In genomic region chr2:85561280-85562212, GRCh38 we compare ENCODE assay signal across 8 cellular contexts. TPM values are rescaled to one million over a fixed set of nuclear protein-coding genes. Genes with fewer than 3 reads are reported as not detected.
A peak's percentile ranks its signal among the peaks of the same experiment; 100 is the strongest.
DNase-seq lines count a peak whose midpoint lies in the region; ATAC-seq and TF ChIP-seq lines count a peak whose summit lies in the region.

Gene GGCX, minus strand, starts transcription at chr2:85561493. Its CDS starts 65 bp downstream, at chr2:85561428.

- H3K27ac ChIP-seq in OCI-LY1 (ENCODE audit: low read depth, low read length, poor library complexity, severe bottlenecking): peak within 1 kb of the TSS; percentile 68

- H3K27me3 ChIP-seq in OCI-LY1 (ENCODE audit: insufficient read depth, low read length): no peaks in the 10 kb centered on the region

- H3K4me3 Mint-ChIP-seq in Calu3 (ENCODE audit: low read depth, unreplicated experiment) (peak within 1 kb of the TSS; percentile 90), endothelial cell (ENCODE audit: unreplicated experiment) (peak within 1 kb of the TSS; percentile 98)

- TSS peak; percentile 94 for BruUV-seq in Calu3 (replicated peaks; lab: Mats Ljungman, UMichigan)

- peaks cover 25% of the 10 kb centered on the region for H3K4me1 ChIP-seq in OCI-LY1 (ENCODE audit: insufficient read depth, low read length, severe bottlenecking)

- H3K4me2 ChIP-seq in OCI-LY1 (ENCODE audit: low read length): peak within 1 kb of the TSS; percentile 79

- peaks cover 24% of the 10 kb centered on the region for H3K36me3 Mint-ChIP-seq in Calu3 (ENCODE audit: insufficient read depth, unreplicated experiment)
- H3K36me3 Mint-ChIP-seq in endothelial cell (ENCODE audit: low read depth, unreplicated experiment): peaks cover 9% of the 10 kb centered on the region

- H3K9me2 ChIP-seq in OCI-LY1 (ENCODE audit: low read depth, low read length): no peaks in the 10 kb centered on the region

- peaks cover 12% of the 10 kb centered on the region for H3K79me2 ChIP-seq in OCI-LY1 (ENCODE audit: insufficient read depth, low read length)

- no peak within 1 kb of the TSS for H2AFZ ChIP-seq in OCI-LY1 (ENCODE audit: low read length)

- CTCF ChIA-PET in Calu3 (lab: Charles Lee): interaction anchor here (0.7 to 1.6 kb wide), 6 partner anchors 9 to 152 kb away, joined by 3 to 5 read pairs (median 3); partner anchors contain the start of genes CAPG and SH2D6

- H4K20me1 ChIP-seq in OCI-LY1 (ENCODE audit: insufficient read depth, low read length): no peaks in the 10 kb centered on the region

- no peak for TF ChIP-seq CTCF in Calu3 (IDR thresholded peaks at IDR 0.05; ENCODE audit: unreplicated experiment)
- TF ChIP-seq CTCF in OCI-LY1 (IDR thresholded peaks at IDR 0.05; ENCODE audit: low read length): no peak
- no peak for TF ChIP-seq CTCF in endothelial cell (IDR thresholded peaks at IDR 0.05; ENCODE audit: unreplicated experiment)

- H3K4me3 ChIP-seq in OCI-LY1 (ENCODE audit: low read depth, low read length, poor library complexity, severe bottlenecking): peak within 1 kb of the TSS; percentile 71

- intact Hi-C loops in Calu3 (cut with micrococcal nuclease; ENCODE audit: unreplicated experiment): no loop called here

- H3K27ac Mint-ChIP-seq in Calu3 (ENCODE audit: unreplicated experiment): peak within 1 kb of the TSS; percentile 87
- peak within 1 kb of the TSS; percentile 95 for H3K27ac Mint-ChIP-seq in endothelial cell (ENCODE audit: unreplicated experiment)

- peak; percentile 89 for ATAC-seq in GM21447 (IDR thresholded peaks at IDR 0.05; ENCODE audit: unreplicated experiment)

- H3F3A ChIP-seq in OCI-LY1 (ENCODE audit: insufficient read depth, low read length): no peaks in the 10 kb centered on the region

- H3K9me3 Mint-ChIP-seq in Calu3 (ENCODE audit: low read depth, unreplicated experiment): no peaks in the 10 kb centered on the region
- no peaks in the 10 kb centered on the region for H3K9me3 Mint-ChIP-seq in endothelial cell (ENCODE audit: unreplicated experiment)

- H3K9ac ChIP-seq in OCI-LY1 (ENCODE audit: low read length): peak within 1 kb of the TSS; percentile 77

- H3K4me1 Mint-ChIP-seq in Calu3 (ENCODE audit: low read depth, unreplicated experiment) (peaks cover 19% of the 10 kb centered on the region), endothelial cell (ENCODE audit: unreplicated experiment) (peaks cover 29% of the 10 kb centered on the region)

- H3K27me3 Mint-ChIP-seq in Calu3 (ENCODE audit: unreplicated experiment) (no peaks in the 10 kb centered on the region), endothelial cell (ENCODE audit: unreplicated experiment) (peaks cover 7% of the 10 kb centered on the region)

- H3K9me3 ChIP-seq in OCI-LY1 (ENCODE audit: low read length): no peaks in the 10 kb centered on the region

- DNase-seq in Calu3: peak; percentile 92
- peak; percentile 85 for DNase-seq in HuH-7 (ENCODE audit: low spot score)
- DNase-seq in activated CD8-positive, alpha-beta memory T cell treated with anti-CD3 and anti-CD28 coated beads, Interleukin-2, amount 50 U/mL, for 24 hours (ENCODE audit: extremely low read depth): peak; percentile 88
- DNase-seq in endothelial cell (ENCODE audit: low spot score): peak; percentile 95
- peak; percentile 94 for DNase-seq in midbrain (lab: John Stamatoyannopoulos, UW)
- peak; percentile 92 to 94 for DNase-seq in stimulated activated CD8-positive, alpha-beta memory T cell treated with anti-CD3 and anti-CD28 coated beads, Interleukin-15, amount 100 ng/mL, for 48 hours (ENCODE audit: low read depth in 2 of 2)

- H3K36me3 ChIP-seq in OCI-LY1 (ENCODE audit: insufficient read depth, low read length): peaks cover 3% of the 10 kb centered on the region; the same call in 1 of the 2 replicates

RNA-seq across cellular contexts. Expression of gene GGCX, which starts in this region (rescaled TPM):
- total RNA-seq in Calu3 (2022): 66.2 and 67.7 TPM in 2 replicates
- 145 TPM for total RNA-seq in endothelial cell (ENCODE audit: unreplicated experiment)

Comparison
In these comparisons a context has a peak if more than half of its experiments do, and no peak if none do; other contexts are left out.
1. Peak in every context shown above with its lines: DNase-seq, ATAC-seq, H3K4me3 ChIP-seq and H3K27ac ChIP-seq.